8 cellular contexts compared by ENCODE assay signal in the genomic region with DNA sequence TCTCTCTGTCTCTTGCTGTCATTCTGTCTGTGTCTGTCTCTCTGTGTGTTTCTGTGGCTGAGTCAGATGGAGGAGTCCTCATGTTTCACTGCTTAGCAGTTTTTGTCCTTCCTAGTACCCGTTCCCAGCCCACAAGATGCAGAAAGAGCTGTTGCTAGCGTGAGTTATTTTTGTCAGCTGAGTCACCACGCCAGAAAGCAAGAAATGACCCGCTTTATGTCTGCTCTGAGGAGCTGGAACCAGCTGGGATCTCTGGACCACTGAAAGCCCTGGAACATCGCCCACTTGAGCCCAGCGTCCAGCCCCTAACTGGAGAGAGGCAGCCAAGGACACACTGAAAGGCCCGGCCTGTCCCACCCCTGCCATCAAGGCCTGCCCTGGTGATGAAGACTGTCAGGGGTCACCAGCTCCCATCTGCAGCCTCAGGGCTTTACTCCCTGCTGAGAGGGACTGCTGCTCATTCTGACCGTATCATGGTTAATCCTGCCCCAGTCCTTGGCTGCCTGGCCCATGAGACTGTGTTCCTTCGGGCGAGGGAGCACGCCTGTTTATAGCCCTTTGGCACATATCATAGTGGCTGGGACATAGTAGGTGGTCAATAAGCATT.
DNase-seq lines count a peak whose midpoint lies in the region; ATAC-seq and TF ChIP-seq lines count a peak whose summit lies in the region.

No MANE protein-coding gene starts in this region.

- intact Hi-C loops in CD14-positive monocyte (cut with micrococcal nuclease), result no loop called here
- intact Hi-C loops in transverse colon (cut with DNase I; ENCODE audit: low total_unique reads), result no loop called here

- peak; percentile 49 for DNase-seq in CD14-positive monocyte (ENCODE audit: low spot score)
- DNase-seq in MG63, result peak; percentile 92
- DNase-seq in choroid plexus epithelial cell (ENCODE audit: low read depth), result peak; percentile 96
- DNase-seq in lung (ENCODE audit: low spot score), result peak; percentile 37
- peak; percentile 51 for DNase-seq in transverse colon
- no peak for DNase-seq in D341Med (ENCODE audit: low spot score)
- DNase-seq in GM19240 (ENCODE audit: insufficient read length, low spot score), result no peak

- H3K27me3 Mint-ChIP-seq in CD14-positive monocyte (ENCODE audit: low read depth in 3 of 3), result peaks cover 0 to 8% (median 4%) of the 10 kb centered on the region in 3 donors

- peaks cover 0 to 2% of the 10 kb centered on the region in 2 donors for H3K36me3 Mint-ChIP-seq in CD14-positive monocyte

- H3K9me3 Mint-ChIP-seq in CD14-positive monocyte, result peaks cover 0 to 5% (median 0%) of the 10 kb centered on the region in 7 donors

- no peak for TF ChIP-seq EP300 in transverse colon (IDR thresholded peaks at IDR 0.05; ENCODE audit: low read depth)

- H3K36me3 ChIP-seq in MG63 (no peaks in the 10 kb centered on the region), lung (ENCODE audit: control insufficient read depth in 2 of 2, insufficient read depth in 2 of 2, low read length in 2 of 2) (no peaks in the 10 kb centered on the region), transverse colon (no peaks in the 10 kb centered on the region)

- peak; percentile 87 for ATAC-seq in lung (ENCODE audit: insufficient read depth, low FRiP score)
- ATAC-seq in GM19324 (IDR thresholded peaks at IDR 0.05; ENCODE audit: low FRiP score, unreplicated experiment), result no peak

- H3K9me3 ChIP-seq in MG63, result no peaks in the 10 kb centered on the region
- H3K9me3 ChIP-seq in lung (ENCODE audit: control insufficient read depth in 2 of 2, insufficient read depth in 1 of 2, low read length in 1 of 2), result no peaks in the 10 kb centered on the region
- H3K9me3 ChIP-seq in transverse colon, result no peaks in the 10 kb centered on the region

- peak overlapping the region in 1 of 2 donors; percentile 33 for H3K4me3 Mint-ChIP-seq in CD14-positive monocyte

- WGBS in lung, 2 donors, result 66 to 81% methylated on average over 11 of the region's 11 CpGs
- WGBS in transverse colon (ENCODE audit: low coverage in 1 of 2), 2 donors, result 0 to 64% methylated on average over 1 to 11 of the region's 11 CpGs

- H3K27ac ChIP-seq in lung (ENCODE audit: low read depth in 1 of 2, low read length in 1 of 2), result peak overlapping the region; percentile 55 to 76
- H3K27ac ChIP-seq in transverse colon, result peak overlapping the region; percentile 66 to 79 (median 76)

- H3K4me1 Mint-ChIP-seq in CD14-positive monocyte, result peaks cover 54% of the 10 kb centered on the region

- TF ChIP-seq CTCF in CD14-positive monocyte (IDR thresholded peaks at IDR 0.05), result no peak
- TF ChIP-seq CTCF in choroid plexus epithelial cell (conservative IDR thresholded peaks at IDR 0.05; ENCODE audit: low read depth, low read length), result no peak
- no peak for TF ChIP-seq CTCF in lung (IDR thresholded peaks at IDR 0.05; ENCODE audit: control extremely low read depth, extremely low read depth)
- no peak for TF ChIP-seq CTCF in transverse colon (IDR thresholded peaks at IDR 0.05)

- in situ Hi-C loops in transverse colon (cut with MboI; ENCODE audit: low pct_ligation_motif_present in 1 of 4, low pct_unique_long_range_greater_than_20kb in 1 of 4, low sequenced_read_pairs in 3 of 4), result no loop called here

- H3K4me1 ChIP-seq in lung (ENCODE audit: control insufficient read depth in 2 of 2, insufficient read depth in 2 of 2, low read length in 2 of 2) (peaks cover 0 to 4% of the 10 kb centered on the region in 2 donors), transverse colon (peaks cover 12 to 22% (median 18%) of the 10 kb centered on the region in 4 donors)

- peak overlapping the region in 6 of 7 donors; percentile 16 to 78 (median 64) for H3K27ac Mint-ChIP-seq in CD14-positive monocyte

- no peak for TF ChIP-seq POLR2A in transverse colon (IDR thresholded peaks at IDR 0.05)

- H3K4me3 ChIP-seq in MG63, result no peak overlapping the region
- H3K4me3 ChIP-seq in choroid plexus epithelial cell (ENCODE audit: low read depth, low read length), result no peak overlapping the region
- H3K4me3 ChIP-seq in lung, result no peak overlapping the region
- no peak overlapping the region for H3K4me3 ChIP-seq in transverse colon

- H3K27me3 ChIP-seq in MG63 (no peaks in the 10 kb centered on the region), lung (ENCODE audit: control insufficient read depth, insufficient read depth) (no peaks in the 10 kb centered on the region), transverse colon (no peaks in the 10 kb centered on the region)

Comparison
In these comparisons a context has a peak if more than half of its experiments do, and no peak if none do; other contexts are left out.
1. DNase-seq: peak in CD14-positive monocyte (single experiment), MG63 (single experiment), choroid plexus epithelial cell (single experiment), lung (single experiment) and transverse colon (single experiment); none in D341Med (single experiment) and GM19240 (single experiment).